27 cellular contexts compared by ENCODE assay signal in genomic region chr19:39135701-39136100, GRCh38. TPM values are rescaled to one million over a fixed set of nuclear protein-coding genes. Genes with fewer than 3 reads are reported as not detected.
"Had no signal": no experiment of that assay in that cellular context is flagged by ENCODE, and none has a peak within 500 bp of the region (broad histone marks: within the 10 kb centered on the region; RNA-seq: fewer than 3 reads in every experiment).

No MANE protein-coding gene starts in this region.

- H3K4me3 Mint-ChIP-seq: activated B cell treated with CpG ODN at 0.5 μM for 24 hours; activated CD8-positive, alpha-beta T cell treated with anti-CD3 and anti-CD28 coated beads for 36 hours; activated T-cell treated with anti-CD3 and anti-CD28 coated beads, Interleukin-2, amount 50 U/mL, for 4 hours; naive B cell; nephron progenitor cell; stimulated activated naive CD8-positive, alpha-beta T cell treated with anti-CD3 and anti-CD28 coated beads, Interleukin-15, Interleukin-2, amounts not matched to agents 100 ng/mL and 50 ng/mL, for 24 hours had no signal

- H3K4me3 ChIP-seq: breast epithelium, esophagus muscularis mucosa, heart left ventricle, left lung, lower lobe of right lung, mucosa of descending colon, ovary, right lobe of liver had no signal

- H3K36me3 Mint-ChIP-seq: activated naive CD4-positive, alpha-beta T cell treated with anti-CD3 and anti-CD28 coated beads, Interleukin-2, amount 50 U/mL, for 72 hours; naive B cell had no signal

- H3K27ac Mint-ChIP-seq: activated B cell treated with CpG ODN at 0.5 μM for 24 hours; activated CD8-positive, alpha-beta T cell treated with anti-CD3 and anti-CD28 coated beads for 36 hours; nephron progenitor cell; progenitor cell of endocrine pancreas; stimulated activated naive CD8-positive, alpha-beta T cell treated with anti-CD3 and anti-CD28 coated beads, Interleukin-15, Interleukin-2, amounts not matched to agents 100 ng/mL and 50 ng/mL, for 24 hours had no signal

- H3K36me3 ChIP-seq: breast epithelium, esophagus muscularis mucosa, heart left ventricle, left lung, lower lobe of right lung, neutrophil, ovary, right lobe of liver had no signal

- H3K27ac ChIP-seq: esophagus muscularis mucosa, foreskin keratinocyte, heart left ventricle, neutrophil, ovary, right lobe of liver had no signal

- ATAC-seq: activated CD8-positive, alpha-beta T cell treated with anti-CD3 and anti-CD28 coated beads for 36 hours; activated naive CD4-positive, alpha-beta T cell treated with anti-CD3 and anti-CD28 coated beads, Interleukin-2, amount 50 U/mL, for 72 hours; activated T-cell treated with anti-CD3 and anti-CD28 coated beads, Interleukin-2, amount 50 U/mL, for 4 hours; foreskin keratinocyte; heart left ventricle; left lung; lower lobe of right lung; right lobe of liver had no signal

- H3K27me3 ChIP-seq: breast epithelium, esophagus muscularis mucosa, foreskin keratinocyte, heart left ventricle, left lung, neutrophil, ovary, right lobe of liver had no signal

- H3K27me3 Mint-ChIP-seq: activated B cell treated with CpG ODN at 0.5 μM for 24 hours; activated CD8-positive, alpha-beta T cell treated with anti-CD3 and anti-CD28 coated beads for 36 hours; naive B cell; progenitor cell of endocrine pancreas; stimulated activated naive CD8-positive, alpha-beta T cell treated with anti-CD3 and anti-CD28 coated beads, Interleukin-15, Interleukin-2, amounts not matched to agents 100 ng/mL and 50 ng/mL, for 24 hours had no signal

- DNase-seq: activated B cell treated with CpG ODN at 0.5 μM for 24 hours; activated CD4-positive, alpha-beta T cell treated with anti-CD3 and anti-CD28 coated beads, Interleukin-2, amount 50 U/mL, for 1 hour; activated CD8-positive, alpha-beta T cell treated with anti-CD3 and anti-CD28 coated beads for 36 hours; activated naive CD4-positive, alpha-beta T cell; activated T-cell treated with anti-CD3 and anti-CD28 coated beads, Interleukin-2, amount 50 U/mL, for 4 hours; central memory CD4-positive, alpha-beta T cell; foreskin keratinocyte; heart left ventricle; lower lobe of right lung; mesenchymal stem cell; mucosa of descending colon; naive B cell; nephron progenitor cell; ovary; right lobe of liver; stimulated activated CD4-positive, alpha-beta T cell treated with anti-CD3 and anti-CD28 coated beads, Interleukin-4, amount 100 ng/mL, for 1 hour; substantia nigra; T-helper 2 cell had no signal

- H3K9me3 ChIP-seq: breast epithelium, esophagus muscularis mucosa, heart left ventricle, left lung, lower lobe of right lung, mucosa of descending colon, neutrophil, ovary, right lobe of liver had no signal

- H3K9me3 Mint-ChIP-seq: activated B cell treated with CpG ODN at 0.5 μM for 24 hours; activated CD8-positive, alpha-beta T cell treated with anti-CD3 and anti-CD28 coated beads for 36 hours; activated naive CD4-positive, alpha-beta T cell treated with anti-CD3 and anti-CD28 coated beads, Interleukin-2, amount 50 U/mL, for 72 hours; activated T-cell treated with anti-CD3 and anti-CD28 coated beads, Interleukin-2, amount 50 U/mL, for 4 hours; naive B cell; nephron progenitor cell; stimulated activated naive CD8-positive, alpha-beta T cell treated with anti-CD3 and anti-CD28 coated beads, Interleukin-15, Interleukin-2, amounts not matched to agents 100 ng/mL and 50 ng/mL, for 24 hours had no signal

RNA-seq across cellular contexts. Expression of gene ACP7, which starts 51.5 kb away (rescaled TPM):
- total RNA-seq: activated B cell treated with CpG ODN at 0.5 μM for 24 hours; activated CD8-positive, alpha-beta T cell treated with anti-CD3 and anti-CD28 coated beads for 36 hours; breast epithelium; esophagus muscularis mucosa; heart left ventricle; left lung; lower lobe of right lung; mucosa of descending colon; ovary; progenitor cell of endocrine pancreas; renal cortical epithelial cell; right lobe of liver; skeletal muscle tissue had no signal
- polyA plus RNA-seq: heart left ventricle, ovary had no signal
